In genomic region chr7:33351709-33352108, GRCh38 we compare ENCODE assay signal across 17 cellular contexts.
"Had no signal": no experiment of that assay in that cellular context is flagged by ENCODE, and none has a peak within 500 bp of the region (broad histone marks: within the 10 kb centered on the region; RNA-seq: fewer than 3 reads in every experiment).

No MANE protein-coding gene starts in this region.

- H3K4me1 ChIP-seq: adrenal gland, right atrium auricular region, stomach had no signal

- H3K27me3 ChIP-seq: adrenal gland, gastroesophageal sphincter, right atrium auricular region, stomach, uterus had no signal

- FAIRE-seq: kidney had no signal

- DNase-seq: activated CD4-positive, alpha-beta T cell treated with anti-CD3 and anti-CD28 coated beads for 48 hours; activated CD8-positive, alpha-beta memory T cell treated with anti-CD3 and anti-CD28 coated beads for 24 hours; activated naive CD4-positive, alpha-beta T cell treated with anti-CD3 and anti-CD28 coated beads, Interleukin-2, amount 50 U/mL, for 16 hours; activated T-cell treated with anti-CD3 and anti-CD28 coated beads for 4 hours; adrenal gland; central memory CD4-positive, alpha-beta T cell; effector CD8-positive, alpha-beta T cell; kidney; left ventricle myocardium superior; stomach; T1000; uterus had no signal

- ATAC-seq: gastroesophageal sphincter, left ventricle myocardium superior had no signal

- H3K27ac ChIP-seq: adrenal gland, coronary artery, epithelial cell of prostate, gastroesophageal sphincter, right atrium auricular region, skin epidermis, stomach, uterus had no signal

- H3K4me3 ChIP-seq: adrenal gland, coronary artery, gastroesophageal sphincter, right atrium auricular region, skin epidermis, stomach, uterus had no signal

- H3K36me3 ChIP-seq: adrenal gland, right atrium auricular region, uterus had no signal

- H3K9me3 ChIP-seq: gastroesophageal sphincter, right atrium auricular region, stomach, uterus had no signal
